In the genomic region with DNA sequence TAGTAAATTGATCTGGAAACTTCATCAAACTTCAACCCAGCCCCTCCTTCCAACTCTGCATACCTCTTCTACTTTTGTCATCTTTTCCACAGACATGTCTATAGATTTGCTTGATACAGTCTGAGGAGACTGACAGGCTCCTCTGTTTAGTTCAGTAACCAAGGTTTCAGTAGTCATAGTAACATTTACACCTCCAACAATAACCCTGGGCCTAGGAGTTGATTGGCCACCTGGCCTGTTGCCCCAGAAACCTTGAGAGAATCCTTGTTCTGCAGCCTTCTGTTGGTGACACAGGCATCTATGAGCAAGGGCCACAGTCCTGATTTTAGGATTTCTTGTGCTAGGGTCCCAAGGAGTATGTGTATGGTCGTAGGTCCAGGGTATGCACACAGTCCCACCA, we compare ENCODE assay signal across 11 cellular contexts. TPM values are rescaled to one million over a fixed set of nuclear protein-coding genes. Genes with fewer than 3 reads are reported as not detected.
DNase-seq lines count a peak whose midpoint lies in the region; ATAC-seq and TF ChIP-seq lines count a peak whose summit lies in the region.
"Had no signal": no experiment of that assay in that cellular context is flagged by ENCODE, and none has a peak within 500 bp of the region (broad histone marks: within the 10 kb centered on the region; RNA-seq: fewer than 3 reads in every experiment).

A gene (minus strand): TSS at position 122 of the 400 bp plus-strand sequence. CDS start 26 bp downstream, at position 96.

- in situ Hi-C loops in Panc1 (cut with HindIII; ENCODE audit: low pct_unique_long_range_greater_than_20kb, low sequenced_read_pairs): no loop called here

- CTCF ChIA-PET in Panc1 (lab: Charles Lee): no interaction called here

- H3K36me3 ChIP-seq in Panc1 (ENCODE audit: control insufficient read depth, insufficient read depth, low read length) (peaks cover 6% of the 10 kb centered on the region; the same call in 1 of the 2 replicates), endodermal cell (ENCODE audit: control insufficient read depth, insufficient read depth, low read length) (peaks cover 45% of the 10 kb centered on the region), SJCRH30 (peaks cover 27% of the 10 kb centered on the region)

- H3K27ac ChIP-seq in Panc1 (ENCODE audit: low read length) (no peak within 1 kb of the TSS), endodermal cell (ENCODE audit: low read depth, low read length) (peak within 1 kb of the TSS; percentile 68), SJCRH30 (no peak within 1 kb of the TSS)

- H3K27me3 ChIP-seq in Panc1 (ENCODE audit: control insufficient read depth, insufficient read depth, low read length) (no peaks in the 10 kb centered on the region), endodermal cell (ENCODE audit: control insufficient read depth, insufficient read depth, low read length, poor library complexity, severe bottlenecking) (no peaks in the 10 kb centered on the region), SJCRH30 (no peaks in the 10 kb centered on the region)

- DNase-seq in stimulated activated CD4-positive, alpha-beta T cell treated with anti-CD3 and anti-CD28 coated beads, Interleukin-1b, Interleukin-23, amount 100 ng/mL, for 48 hours: peak; percentile 12
- no peak for DNase-seq in stimulated activated CD4-positive, alpha-beta T cell treated with anti-CD3 and anti-CD28 coated beads, Interleukin-4, amount 100 ng/mL, for 4 hours
- no peak for DNase-seq in Panc1 (ENCODE audit: low read depth, low spot score)
- DNase-seq in endodermal cell: no peak
- no peak for DNase-seq in type B pancreatic cell (ENCODE audit: extremely low spot score, unreplicated experiment)
- no peak for DNase-seq in hypothalamus (lab: John Stamatoyannopoulos, UW)
- DNase-seq in SJCRH30: no peak
- DNase-seq: effector CD8-positive, alpha-beta T cell; NCI-H524 treated with DMSO at 0.1 percent for 48 hours had no signal

- POLR2A ChIA-PET in Panc1 (lab: Charles Lee): no interaction called here

- WGBS in endodermal cell (ENCODE audit: insufficient coverage in 1 of 2, insufficient read length in 1 of 2), 2 experiments: 90% methylated on average over 1 of the region's 1 CpG; no CpG with 5 or more reads in 1 of the 2 experiments

- H3K27me3 Mint-ChIP-seq in endodermal cell (ENCODE audit: insufficient read depth) (no peaks in the 10 kb centered on the region), type B pancreatic cell (no peaks in the 10 kb centered on the region)

- H3K9me3 Mint-ChIP-seq in endodermal cell (no peaks in the 10 kb centered on the region), type B pancreatic cell (no peaks in the 10 kb centered on the region)

- intact Hi-C loops in Panc1 (cut with micrococcal nuclease; ENCODE audit: unreplicated experiment): no loop called here

- BruUV-seq in Panc1 (replicated peaks; lab: Mats Ljungman, UMichigan): no TSS peak

- H3K4me1 ChIP-seq in Panc1 (ENCODE audit: control insufficient read depth, insufficient read depth, low read length) (no peaks in the 10 kb centered on the region), endodermal cell (ENCODE audit: control insufficient read depth, insufficient read depth, low read length) (no peaks in the 10 kb centered on the region), SJCRH30 (no peaks in the 10 kb centered on the region)

- no peak within 1 kb of the TSS for H3K4me3 ChIP-seq in Panc1 (ENCODE audit: low read depth in 2 of 2, low read length in 2 of 2)
- H3K4me3 ChIP-seq in endodermal cell (ENCODE audit: low read length): no peak within 1 kb of the TSS
- H3K4me3 ChIP-seq in SJCRH30: no peak within 1 kb of the TSS

- H3K27ac Mint-ChIP-seq in endodermal cell (peak within 1 kb of the TSS; percentile 61), type B pancreatic cell (peak within 1 kb of the TSS; percentile 84)

- no peak within 1 kb of the TSS for H3K9ac ChIP-seq in endodermal cell (ENCODE audit: extremely low read depth, low read length, poor library complexity, severe bottlenecking)

- no peaks in the 10 kb centered on the region for H3K9me3 ChIP-seq in Panc1 (ENCODE audit: control insufficient read depth, insufficient read depth, low read depth, low read length)
- no peaks in the 10 kb centered on the region for H3K9me3 ChIP-seq in endodermal cell (ENCODE audit: control insufficient read depth, low read length)
- no peaks in the 10 kb centered on the region for H3K9me3 ChIP-seq in SJCRH30 (replicated peaks)

- ATAC-seq in Panc1 (peak; percentile 70), GM19452 (IDR thresholded peaks at IDR 0.05; ENCODE audit: unreplicated experiment) (no peak)

- no peak for TF ChIP-seq CTCF in Panc1 (IDR thresholded peaks at IDR 0.05)
- TF ChIP-seq CTCF in endodermal cell (conservative IDR thresholded peaks at IDR 0.05): no peak
- no peak for TF ChIP-seq CTCF in type B pancreatic cell (conservative IDR thresholded peaks at IDR 0.05)

- H3K4me3 Mint-ChIP-seq in endodermal cell (no peak within 1 kb of the TSS), type B pancreatic cell (no peak within 1 kb of the TSS)

- H3K36me3 Mint-ChIP-seq in endodermal cell (ENCODE audit: low read depth): peaks cover 52% of the 10 kb centered on the region
- H3K36me3 Mint-ChIP-seq in type B pancreatic cell: peaks cover 29% of the 10 kb centered on the region

- H3K4me1 Mint-ChIP-seq in endodermal cell: no peaks in the 10 kb centered on the region
- peaks cover 5% of the 10 kb centered on the region for H3K4me1 Mint-ChIP-seq in type B pancreatic cell (ENCODE audit: unreplicated experiment)

RNA-seq across cellular contexts. Expression of the gene that starts here (rescaled TPM):
- total RNA-seq in Panc1 (2021; ENCODE audit: unreplicated experiment): not detected
- polyA plus RNA-seq in Panc1 (2012; ENCODE audit: insufficient read length): not detected
- total RNA-seq in endodermal cell: not detected
- polyA plus RNA-seq in endodermal cell (2013, experiment 1 of 2): not detected
- not detected for polyA plus RNA-seq in endodermal cell (2013, experiment 2 of 2)
- total RNA-seq in type B pancreatic cell (ENCODE audit: low replicate concordance): not detected in 2 replicates
- total RNA-seq in SJCRH30 (2014; rRNA removed; shearing (Covaris generic)): not detected in 2 replicates
- polyA plus RNA-seq: thymus had no signal

Comparison
In these comparisons a context has a peak if more than half of its experiments do, and no peak if none do; other contexts are left out.
1. Peak in ATAC-seq in Panc1; RNA of the gene not detected or under 1 TPM.